1 cellular context compared by ENCODE assay signal in genomic region chr2:187994464-187995331, GRCh38.
TF ChIP-seq lines count a peak whose summit lies in the region.

No MANE protein-coding gene starts in this region.

TF ChIP-seq in SK-N-SH treated with all-trans-retinoic acid at 6 μM for 48 hours, 23 proteins besides CTCF, POLR2A, EP300 and RAD21 (continued from another document):
- TF ChIP-seq POU6F1 (CRISPR knock-in tag; IDR thresholded peaks at IDR 0.05; ENCODE audit: borderline replicate concordance, low read depth), result no peak
- TF ChIP-seq ZNF565 (CRISPR knock-in tag; conservative IDR thresholded peaks at IDR 0.05; ENCODE audit: low read depth), result no peak
TF ChIP-seq in SK-N-SH treated with all-trans-retinoic acid at 6 μM for 48 hours: peak in this region for 1.
